Comparison of ENCODE assay signal across 10 cellular contexts in the genomic region with DNA sequence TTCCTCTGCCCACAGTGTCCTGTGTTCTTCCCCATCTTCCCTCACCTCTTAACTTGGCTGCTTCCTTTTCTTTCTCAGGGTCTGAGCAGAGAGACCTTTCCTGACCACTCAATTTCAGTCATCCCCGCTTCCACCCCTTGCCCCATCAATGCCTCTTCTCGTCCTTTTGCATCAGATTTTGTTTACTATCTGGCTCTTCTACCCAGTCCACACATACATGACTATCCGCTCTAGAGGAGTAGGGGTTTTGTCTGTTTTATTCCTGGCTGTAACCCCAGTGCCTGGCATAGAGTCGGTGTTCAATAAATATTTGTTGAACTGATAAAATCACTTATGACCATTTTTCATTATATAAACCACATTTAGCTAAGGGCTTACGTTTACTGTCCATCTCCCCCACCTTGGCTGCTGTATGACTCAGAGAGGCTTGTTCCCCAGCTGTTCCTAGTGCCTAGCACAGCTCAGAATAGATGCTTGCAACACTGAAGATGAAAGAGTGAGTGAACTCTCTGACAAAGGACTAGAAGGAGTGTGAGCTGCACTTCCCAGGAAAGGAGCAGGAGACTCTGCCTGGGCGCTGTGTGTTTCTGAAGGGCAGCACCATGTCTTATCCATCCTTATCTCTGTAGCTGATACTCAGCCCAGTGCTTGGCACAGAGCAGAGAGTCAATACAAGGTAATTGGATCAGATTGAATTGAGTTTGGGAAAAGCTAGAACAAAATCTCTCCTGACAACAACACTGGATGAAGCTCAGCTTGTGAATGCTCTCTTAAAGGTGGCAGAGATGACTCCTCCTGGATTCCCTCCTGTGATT. TPM values are rescaled to one million over a fixed set of nuclear protein-coding genes. Genes with fewer than 3 reads are reported as not detected.
DNase-seq lines count a peak whose midpoint lies in the region; ATAC-seq and TF ChIP-seq lines count a peak whose summit lies in the region.
"Had no signal": no experiment of that assay in that cellular context is flagged by ENCODE, and none has a peak within 500 bp of the region (broad histone marks: within the 10 kb centered on the region; RNA-seq: fewer than 3 reads in every experiment).

No MANE protein-coding gene starts in this region.

- no peak overlapping the region for H2AFZ ChIP-seq in mesenchymal stem cell (ENCODE audit: low read depth, low read length)

- H3K23ac ChIP-seq in mesenchymal stem cell (ENCODE audit: low read length in 2 of 2), result no peak overlapping the region

- H3K14ac ChIP-seq in mesenchymal stem cell (ENCODE audit: low read length in 2 of 2), result peak overlapping the region in 1 of 2 experiments; percentile 36

- TF ChIP-seq CTCF in brain microvascular endothelial cell (IDR thresholded peaks at IDR 0.05; ENCODE audit: low read depth, low read length, missing control alignments), result no peak

- H4K8ac ChIP-seq in mesenchymal stem cell (ENCODE audit: low read length), result no peak overlapping the region

- H2BK12ac ChIP-seq in mesenchymal stem cell (ENCODE audit: low read length in 2 of 2), result no peak overlapping the region

- H3K27me3 ChIP-seq in brain microvascular endothelial cell (replicated peaks), result no peaks in the 10 kb centered on the region
- no peaks in the 10 kb centered on the region for H3K27me3 ChIP-seq in mesenchymal stem cell (ENCODE audit: control insufficient read depth in 1 of 2, insufficient read depth in 1 of 2, low read length in 2 of 2)

- 93% methylated on average over 3 of the region's 6 CpGs for WGBS in mesenchymal stem cell

- peaks cover 23% of the 10 kb centered on the region for H3K79me1 ChIP-seq in mesenchymal stem cell (replicated peaks; ENCODE audit: low read length, poor library complexity, severe bottlenecking)

- H3K18ac ChIP-seq in mesenchymal stem cell (ENCODE audit: low read depth in 1 of 2, low read length in 2 of 2), result peak overlapping the region in 1 of 2 experiments; percentile 34

- H3K36me3 ChIP-seq in brain microvascular endothelial cell (replicated peaks) (no peaks in the 10 kb centered on the region), mesenchymal stem cell (ENCODE audit: control insufficient read depth in 1 of 2, insufficient read depth in 2 of 2, low read depth in 1 of 2, low read length in 2 of 2) (peaks cover 7 to 15% of the 10 kb centered on the region in 2 experiments)

- H3K4me1 ChIP-seq in mesenchymal stem cell (ENCODE audit: control insufficient read depth, insufficient read depth, low read depth, low read length), result peaks cover 8% of the 10 kb centered on the region

- no peak overlapping the region for H2BK120ac ChIP-seq in mesenchymal stem cell (ENCODE audit: low read depth, low read length)

- H2BK5ac ChIP-seq in mesenchymal stem cell (ENCODE audit: low read depth, low read length, poor library complexity, severe bottlenecking), result no peak overlapping the region

- no peak overlapping the region for H3K4ac ChIP-seq in mesenchymal stem cell (ENCODE audit: low read depth in 1 of 2, low read length in 2 of 2)

- H3K27ac ChIP-seq in brain microvascular endothelial cell (no peak overlapping the region), mesenchymal stem cell (ENCODE audit: low read length, poor library complexity, severe bottlenecking) (no peak overlapping the region)

- no peak overlapping the region for H4K91ac ChIP-seq in mesenchymal stem cell (ENCODE audit: low read length)

- ATAC-seq in GM21447 (IDR thresholded peaks at IDR 0.05; ENCODE audit: unreplicated experiment) (no peak), HG03521 (IDR thresholded peaks at IDR 0.05; ENCODE audit: unreplicated experiment) (no peak)

- H2AK5ac ChIP-seq in mesenchymal stem cell (ENCODE audit: low read length, severe bottlenecking), result peak overlapping the region; percentile 75

- no peak overlapping the region for H2BK15ac ChIP-seq in mesenchymal stem cell (ENCODE audit: low read depth, poor library complexity, severe bottlenecking)

- H3K9me3 ChIP-seq in mesenchymal stem cell (ENCODE audit: control insufficient read depth, low read length), result no peaks in the 10 kb centered on the region

- H3K4me3 ChIP-seq in brain microvascular endothelial cell (ENCODE audit: low read depth, low read length) (no peak overlapping the region), mesenchymal stem cell (ENCODE audit: insufficient read depth in 1 of 2, low read depth in 1 of 2, low read length in 2 of 2) (no peak overlapping the region)

- H3K9ac ChIP-seq in mesenchymal stem cell (ENCODE audit: low read length), result peak overlapping the region; percentile 21

- H3K4me2 ChIP-seq in mesenchymal stem cell (ENCODE audit: low read length, poor library complexity, severe bottlenecking), result no peak overlapping the region

- in situ Hi-C loops in brain microvascular endothelial cell (cut with HindIII; ENCODE audit: low pct_ligation_motif_present, low sequenced_read_pairs), result no loop called here

- DNase-seq in AG20443 (ENCODE audit: low spot score) (peak; percentile 69), LHCN-M2 (ENCODE audit: low read depth) (peak; percentile 86), brain microvascular endothelial cell (peak; percentile 40), mesenchymal stem cell (peak; percentile 85), RPMI8226 (no peak), retina (no peak)
- DNase-seq: DMS79 treated with DMSO at 0.1 percent for 48 hours, H9 had no signal

RNA-seq across cellular contexts. Expression of gene ARID5B, which starts 21.9 kb away (rescaled TPM):
- 11.0 and 17.4 TPM in 2 replicates for total RNA-seq in LHCN-M2 (2014; rRNA removed)
- polyA plus RNA-seq in LHCN-M2 (2012), result 10.1 TPM
- 61.5 TPM for polyA plus RNA-seq in mesenchymal stem cell (2013, experiment 1 of 2)
- 57.0 TPM for polyA plus RNA-seq in mesenchymal stem cell (2013, experiment 2 of 2)

Comparison
In these comparisons a context has a peak if more than half of its experiments do, and no peak if none do; other contexts are left out.
1. DNase-seq: peak in AG20443 (single experiment), LHCN-M2 (single experiment), brain microvascular endothelial cell (single experiment) and mesenchymal stem cell (single experiment); none in RPMI8226 (single experiment) and retina (single experiment).